8 cellular contexts compared by ENCODE assay signal in genomic region chr12:109804820-109805761, GRCh38. TPM values are rescaled to one million over a fixed set of nuclear protein-coding genes. Genes with fewer than 3 reads are reported as not detected.
DNase-seq lines count a peak whose midpoint lies in the region; ATAC-seq and TF ChIP-seq lines count a peak whose summit lies in the region.

No MANE protein-coding gene starts in this region.

- no peaks in the 10 kb centered on the region for H3K4me1 Mint-ChIP-seq in endothelial cell (ENCODE audit: unreplicated experiment)
- no peaks in the 10 kb centered on the region for H3K4me1 Mint-ChIP-seq in mesothelial cell of epicardium

- H3K36me3 Mint-ChIP-seq in endothelial cell (ENCODE audit: low read depth, unreplicated experiment) (no peaks in the 10 kb centered on the region), mesothelial cell of epicardium (no peaks in the 10 kb centered on the region)

- DNase-seq in activated gamma-delta T cell treated with Interleukin-2 at 50 U/mL for 16 hours, result peak; percentile 70
- DNase-seq in activated gamma-delta T cell (lab: John Stamatoyannopoulos, UW), result no peak
- peak; percentile 39 for DNase-seq in NCI-H460 (ENCODE audit: extremely low read depth, low read depth)
- peak; percentile 87 for DNase-seq in activated CD8-positive, alpha-beta memory T cell treated with anti-CD3 and anti-CD28 coated beads for 24 hours
- peak; percentile 70 for DNase-seq in endothelial cell (ENCODE audit: low spot score)
- DNase-seq in mesothelial cell of epicardium (ENCODE audit: low spot score in 2 of 2, unreplicated experiment in 2 of 2), result peak in 1 of 2 experiments; percentile 80
- DNase-seq in stimulated activated CD8-positive, alpha-beta memory T cell treated with anti-CD3 and anti-CD28 coated beads, Interleukin-4, amount 100 ng/mL, for 1 hour (ENCODE audit: low read depth in 2 of 2, low spot score in 1 of 2), result peak; percentile 48 to 52

- no peak overlapping the region for H3K4me3 Mint-ChIP-seq in endothelial cell (ENCODE audit: unreplicated experiment)
- H3K4me3 Mint-ChIP-seq in mesothelial cell of epicardium, result no peak overlapping the region

- no peak for ATAC-seq in HG02571 (IDR thresholded peaks at IDR 0.05; ENCODE audit: unreplicated experiment)

- H3K27ac Mint-ChIP-seq in endothelial cell (ENCODE audit: unreplicated experiment) (no peak overlapping the region), mesothelial cell of epicardium (no peak overlapping the region)

- H3K9me3 Mint-ChIP-seq in endothelial cell (ENCODE audit: unreplicated experiment), result no peaks in the 10 kb centered on the region
- H3K9me3 Mint-ChIP-seq in mesothelial cell of epicardium, result no peaks in the 10 kb centered on the region

- no peaks in the 10 kb centered on the region for H3K27me3 Mint-ChIP-seq in endothelial cell (ENCODE audit: unreplicated experiment)
- no peaks in the 10 kb centered on the region for H3K27me3 Mint-ChIP-seq in mesothelial cell of epicardium (ENCODE audit: low read depth)

- TF ChIP-seq CTCF in endothelial cell (IDR thresholded peaks at IDR 0.05; ENCODE audit: unreplicated experiment), result peak; percentile 98
- TF ChIP-seq CTCF in mesothelial cell of epicardium (IDR thresholded peaks at IDR 0.05; ENCODE audit: unreplicated experiment), result peak; percentile 99

RNA-seq across cellular contexts. Expression of gene TRPV4, which starts 28.1 kb away (rescaled TPM):
- total RNA-seq in NCI-H460 (2014; rRNA removed; shearing (Covaris generic)), result not detected in 2 replicates
- not detected in 2 replicates for polyA plus RNA-seq in NCI-H460 (2014; cell fraction: nucleus; rRNA removed)
- 7.0 TPM for total RNA-seq in endothelial cell (ENCODE audit: unreplicated experiment)
- 3.7 to 4.3 TPM (median 4.1 TPM) in 3 replicates for total RNA-seq in mesothelial cell of epicardium
